1 cellular context compared by ENCODE assay signal in the genomic region with DNA sequence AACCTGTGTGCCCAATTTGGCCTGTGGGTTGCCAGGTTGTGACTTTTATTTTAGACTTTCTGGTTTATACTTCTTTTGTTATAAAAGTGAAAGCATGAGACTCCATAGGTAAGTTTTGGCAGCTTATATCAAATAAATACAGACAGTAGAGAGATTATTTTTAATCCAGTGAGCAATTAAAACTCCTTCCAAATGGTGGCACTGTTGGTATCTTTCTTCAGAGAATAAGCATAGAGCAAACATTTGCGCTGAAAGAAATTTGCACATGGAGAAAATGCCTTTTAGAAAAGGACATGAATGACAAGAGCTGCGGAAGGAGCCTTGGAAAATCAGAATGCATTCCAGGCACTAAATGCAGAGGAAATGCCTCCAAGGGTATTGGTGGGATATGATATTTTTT.
TF ChIP-seq lines count a peak whose summit lies in the region.

No MANE protein-coding gene starts in this region.

TF ChIP-seq in WTC11, 78 proteins besides CTCF, POLR2A, EP300 and RAD21 (continued from another document):
- TF ChIP-seq ZSCAN18 (CRISPR knock-in tag; IDR thresholded peaks at IDR 0.05): no peak
- no peak for TF ChIP-seq USF2 (CRISPR knock-in tag; IDR thresholded peaks at IDR 0.05)
- no peak for TF ChIP-seq ERG (CRISPR knock-in tag; IDR thresholded peaks at IDR 0.05)
- no peak for TF ChIP-seq ZNF121 (CRISPR knock-in tag; IDR thresholded peaks at IDR 0.05)
- TF ChIP-seq EMX1 (CRISPR knock-in tag; IDR thresholded peaks at IDR 0.05): no peak
- TF ChIP-seq ZNF416 (CRISPR knock-in tag; IDR thresholded peaks at IDR 0.05): no peak
- TF ChIP-seq ZBTB43 (CRISPR knock-in tag; IDR thresholded peaks at IDR 0.05): no peak
- TF ChIP-seq, protein P1, sequence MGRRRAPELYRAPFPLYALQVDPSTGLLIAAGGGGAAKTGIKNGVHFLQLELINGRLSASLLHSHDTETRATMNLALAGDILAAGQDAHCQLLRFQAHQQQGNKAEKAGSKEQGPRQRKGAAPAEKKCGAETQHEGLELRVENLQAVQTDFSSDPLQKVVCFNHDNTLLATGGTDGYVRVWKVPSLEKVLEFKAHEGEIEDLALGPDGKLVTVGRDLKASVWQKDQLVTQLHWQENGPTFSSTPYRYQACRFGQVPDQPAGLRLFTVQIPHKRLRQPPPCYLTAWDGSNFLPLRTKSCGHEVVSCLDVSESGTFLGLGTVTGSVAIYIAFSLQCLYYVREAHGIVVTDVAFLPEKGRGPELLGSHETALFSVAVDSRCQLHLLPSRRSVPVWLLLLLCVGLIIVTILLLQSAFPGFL (CRISPR knock-in tag; IDR thresholded peaks at IDR 0.05; ENCODE audit: borderline replicate concordance): no peak
- no peak for TF ChIP-seq ZNF263 (CRISPR knock-in tag; IDR thresholded peaks at IDR 0.05; ENCODE audit: low read depth)
